17 cellular contexts compared by ENCODE assay signal in genomic region chr9:70491798-70492736, GRCh38.
A peak's percentile ranks its signal among the peaks of the same experiment; 100 is the strongest.
DNase-seq lines count a peak whose midpoint lies in the region; ATAC-seq and TF ChIP-seq lines count a peak whose summit lies in the region.
"Had no signal": no experiment of that assay in that cellular context is flagged by ENCODE, and none has a peak within 500 bp of the region (broad histone marks: within the 10 kb centered on the region; RNA-seq: fewer than 3 reads in every experiment).

No MANE protein-coding gene starts in this region.

- H3K9me3 Mint-ChIP-seq in natural killer cell = no peaks in the 10 kb centered on the region
- H3K9me3 Mint-ChIP-seq: activated naive CD8-positive, alpha-beta T cell treated with anti-CD3 and anti-CD28 coated beads, Interleukin-2, amount 10 ng/mL, durations not matched to agents 7 days and 5 days; activated T-helper 1 cell treated with anti-CD3 and anti-CD28 coated beads, Interleukin-12 subunit alpha, Interleukin-12 subunit beta, Interleukin-2, Interleukin-4 antibody, amounts not matched to agents 30 ng/mL and 10 ng/mL and 1 ng/mL, durations not matched to agents 14 hours and 24 hours and 36 hours; naive thymus-derived CD8-positive, alpha-beta T cell; stimulated activated naive B cell treated with anti-CD40 and anti-IgM and Interleukin-4, amounts not matched to agents 10 μg/mL and 1 μg/mL and 100 μg/mL, for 72 hours had no signal

- H3K9me3 ChIP-seq in hepatocyte (ENCODE audit: low read depth) = no peaks in the 10 kb centered on the region
- H3K9me3 ChIP-seq: esophagus squamous epithelium, tibial nerve had no signal

- H3K27me3 Mint-ChIP-seq in natural killer cell (ENCODE audit: low read depth in 2 of 2) = peaks cover 9 to 19% of the 10 kb centered on the region in 2 donors
- H3K27me3 Mint-ChIP-seq: activated naive CD8-positive, alpha-beta T cell treated with anti-CD3 and anti-CD28 coated beads, Interleukin-2, amount 10 ng/mL, durations not matched to agents 7 days and 5 days; stimulated activated naive B cell treated with anti-CD40 and anti-IgM and Interleukin-4, amounts not matched to agents 10 μg/mL and 1 μg/mL and 100 μg/mL, for 72 hours had no signal

- peaks cover 21 to 29% of the 10 kb centered on the region in 2 donors for H3K4me1 Mint-ChIP-seq in natural killer cell

- no peaks in the 10 kb centered on the region for H3K79me2 ChIP-seq in hepatocyte

- no peak overlapping the region for H3K4me2 ChIP-seq in hepatocyte

- H3K9me2 ChIP-seq in hepatocyte (replicated peaks; ENCODE audit: insufficient read depth) = no peaks in the 10 kb centered on the region

- peak; percentile 15 for DNase-seq in DMS 273 (lab: John Stamatoyannopoulos, UW; ENCODE audit: unreplicated experiment)
- DNase-seq in DMS 273 treated with DMSO at 0.1 percent for 48 hours (lab: John Stamatoyannopoulos, UW) = no peak
- peak; percentile 54 for DNase-seq in LNCaP clone FGC (ENCODE audit: low read depth)
- DNase-seq in NCI-H345 treated with DMSO at 0.1 percent for 48 hours (lab: John Stamatoyannopoulos, UW; ENCODE audit: unreplicated experiment) = peak; percentile 69
- DNase-seq in natural killer cell = no peak
- DNase-seq in hepatocyte (ENCODE audit: low spot score) = no peak
- DNase-seq: activated naive CD8-positive, alpha-beta T cell treated with anti-CD3 and anti-CD28 coated beads, Interleukin-2, amount 10 ng/mL, durations not matched to agents 7 days and 5 days; esophagus squamous epithelium; naive thymus-derived CD8-positive, alpha-beta T cell; NCI-H2081 treated with DMSO at 0.1 percent for 48 hours; SHP77 treated with DMSO at 0.1 percent for 48 hours; stimulated activated naive B cell treated with anti-CD40 and anti-IgM and Interleukin-4, amounts not matched to agents 10 μg/mL and 1 μg/mL and 100 μg/mL, for 72 hours had no signal

- H3K27ac ChIP-seq in hepatocyte = no peak overlapping the region
- H3K27ac ChIP-seq: 22Rv1 had no signal

- H3K4me3 ChIP-seq in LNCaP clone FGC (ENCODE audit: low read depth, low read length) (no peak overlapping the region), hepatocyte (no peak overlapping the region)
- H3K4me3 ChIP-seq: esophagus squamous epithelium, tibial nerve had no signal

- ATAC-seq in natural killer cell (peak in 2 of 3 donors; percentile 29), GM21515 (IDR thresholded peaks at IDR 0.05; ENCODE audit: unreplicated experiment) (no peak), GM21526 (IDR thresholded peaks at IDR 0.05; ENCODE audit: low FRiP score, unreplicated experiment) (no peak)
- ATAC-seq: naive thymus-derived CD8-positive, alpha-beta T cell; stimulated activated naive B cell treated with anti-CD40 and anti-IgM and Interleukin-4, amounts not matched to agents 10 μg/mL and 1 μg/mL and 100 μg/mL, for 72 hours had no signal

- no peak overlapping the region for H3K4me3 Mint-ChIP-seq in natural killer cell
- H3K4me3 Mint-ChIP-seq: activated naive CD8-positive, alpha-beta T cell treated with anti-CD3 and anti-CD28 coated beads, Interleukin-2, amount 10 ng/mL, durations not matched to agents 7 days and 5 days; activated T-helper 1 cell treated with anti-CD3 and anti-CD28 coated beads, Interleukin-12 subunit alpha, Interleukin-12 subunit beta, Interleukin-2, Interleukin-4 antibody, amounts not matched to agents 30 ng/mL and 10 ng/mL and 1 ng/mL, durations not matched to agents 14 hours and 24 hours and 36 hours; naive thymus-derived CD8-positive, alpha-beta T cell; stimulated activated naive B cell treated with anti-CD40 and anti-IgM and Interleukin-4, amounts not matched to agents 10 μg/mL and 1 μg/mL and 100 μg/mL, for 72 hours had no signal

- no peaks in the 10 kb centered on the region for H3K27me3 ChIP-seq in hepatocyte
- H3K27me3 ChIP-seq: esophagus squamous epithelium, tibial nerve had no signal

- TF ChIP-seq CTCF in LNCaP clone FGC (IDR thresholded peaks at IDR 0.05; ENCODE audit: control insufficient read depth, extremely low read depth, insufficient read depth) (no peak), natural killer cell (IDR thresholded peaks at IDR 0.05) (no peak), hepatocyte (IDR thresholded peaks at IDR 0.05; ENCODE audit: poor library complexity) (no peak)

- no peak overlapping the region for H2AFZ ChIP-seq in hepatocyte

- WGBS in hepatocyte (ENCODE audit: low lambda C conversion rate, missing lambda C conversion rate) = 78% methylated on average over 6 of the region's 6 CpGs

- no peaks in the 10 kb centered on the region for H4K20me1 ChIP-seq in hepatocyte (ENCODE audit: insufficient read depth, poor library complexity, severe bottlenecking)

- no peaks in the 10 kb centered on the region for H3K36me3 Mint-ChIP-seq in natural killer cell
- H3K36me3 Mint-ChIP-seq: naive thymus-derived CD8-positive, alpha-beta T cell; stimulated activated naive B cell treated with anti-CD40 and anti-IgM and Interleukin-4, amounts not matched to agents 10 μg/mL and 1 μg/mL and 100 μg/mL, for 72 hours had no signal

- H3K27ac Mint-ChIP-seq in natural killer cell = no peak overlapping the region
- H3K27ac Mint-ChIP-seq: activated naive CD8-positive, alpha-beta T cell treated with anti-CD3 and anti-CD28 coated beads, Interleukin-2, amount 10 ng/mL, durations not matched to agents 7 days and 5 days; activated T-helper 1 cell treated with anti-CD3 and anti-CD28 coated beads, Interleukin-12 subunit alpha, Interleukin-12 subunit beta, Interleukin-2, Interleukin-4 antibody, amounts not matched to agents 30 ng/mL and 10 ng/mL and 1 ng/mL, durations not matched to agents 14 hours and 24 hours and 36 hours; stimulated activated naive B cell treated with anti-CD40 and anti-IgM and Interleukin-4, amounts not matched to agents 10 μg/mL and 1 μg/mL and 100 μg/mL, for 72 hours had no signal

- intact Hi-C loops in natural killer cell (cut with micrococcal nuclease) = no loop called here

- no peaks in the 10 kb centered on the region for H3K36me3 ChIP-seq in hepatocyte (replicated peaks; ENCODE audit: insufficient read depth, low read depth)
- H3K36me3 ChIP-seq: esophagus squamous epithelium, tibial nerve had no signal

- no peaks in the 10 kb centered on the region for H3K4me1 ChIP-seq in hepatocyte (ENCODE audit: insufficient read depth)

Comparison
In these comparisons a context has a peak if more than half of its experiments do, and no peak if none do; other contexts are left out.
1. DNase-seq: peak in DMS 273 (single experiment), LNCaP clone FGC (single experiment) and NCI-H345 treated with DMSO at 0.1 percent for 48 hours (single experiment); none in DMS 273 treated with DMSO at 0.1 percent for 48 hours (single experiment), natural killer cell (single experiment) and hepatocyte (single experiment).
2. ATAC-seq: peak in natural killer cell (2 of 3); none in GM21515 (single experiment) and GM21526 (single experiment).